1 cellular context compared by ENCODE assay signal in the genomic region with DNA sequence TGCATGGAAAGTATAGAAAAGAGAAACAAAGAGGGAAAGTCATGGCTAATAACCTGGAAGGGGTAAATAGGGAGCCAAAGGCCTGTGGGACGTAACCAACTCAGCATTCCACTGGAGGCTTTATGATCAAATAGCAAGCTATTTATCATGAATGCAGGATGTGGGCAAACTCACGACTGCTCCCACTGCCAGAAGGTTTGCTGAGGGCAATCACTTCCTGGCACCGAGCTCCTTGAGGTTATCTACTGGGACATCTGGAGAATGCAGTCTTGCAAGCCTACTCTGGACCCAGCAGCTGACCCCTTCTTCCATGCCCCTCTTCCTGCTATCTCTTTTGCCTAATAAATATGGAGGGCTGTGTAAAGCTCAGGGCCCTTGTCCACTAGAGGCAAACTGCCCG. TPM values are rescaled to one million over a fixed set of nuclear protein-coding genes. Genes with fewer than 3 reads are reported as not detected.
"Had no signal": no experiment of that assay in that cellular context is flagged by ENCODE, and none has a peak within 500 bp of the region (broad histone marks: within the 10 kb centered on the region; RNA-seq: fewer than 3 reads in every experiment).

No MANE protein-coding gene starts in this region.

RNA-seq across cellular contexts. Expression of gene LTF, which starts 38.2 kb away (rescaled TPM):
- polyA plus RNA-seq: naive thymus-derived CD4-positive, alpha-beta T cell had no signal

RNA-seq across cellular contexts. Expression of gene CCR5, which starts 55.7 kb away (rescaled TPM):
- polyA plus RNA-seq: naive thymus-derived CD4-positive, alpha-beta T cell had no signal
